ENCODE assay signal across 1 cellular context in the genomic region with DNA sequence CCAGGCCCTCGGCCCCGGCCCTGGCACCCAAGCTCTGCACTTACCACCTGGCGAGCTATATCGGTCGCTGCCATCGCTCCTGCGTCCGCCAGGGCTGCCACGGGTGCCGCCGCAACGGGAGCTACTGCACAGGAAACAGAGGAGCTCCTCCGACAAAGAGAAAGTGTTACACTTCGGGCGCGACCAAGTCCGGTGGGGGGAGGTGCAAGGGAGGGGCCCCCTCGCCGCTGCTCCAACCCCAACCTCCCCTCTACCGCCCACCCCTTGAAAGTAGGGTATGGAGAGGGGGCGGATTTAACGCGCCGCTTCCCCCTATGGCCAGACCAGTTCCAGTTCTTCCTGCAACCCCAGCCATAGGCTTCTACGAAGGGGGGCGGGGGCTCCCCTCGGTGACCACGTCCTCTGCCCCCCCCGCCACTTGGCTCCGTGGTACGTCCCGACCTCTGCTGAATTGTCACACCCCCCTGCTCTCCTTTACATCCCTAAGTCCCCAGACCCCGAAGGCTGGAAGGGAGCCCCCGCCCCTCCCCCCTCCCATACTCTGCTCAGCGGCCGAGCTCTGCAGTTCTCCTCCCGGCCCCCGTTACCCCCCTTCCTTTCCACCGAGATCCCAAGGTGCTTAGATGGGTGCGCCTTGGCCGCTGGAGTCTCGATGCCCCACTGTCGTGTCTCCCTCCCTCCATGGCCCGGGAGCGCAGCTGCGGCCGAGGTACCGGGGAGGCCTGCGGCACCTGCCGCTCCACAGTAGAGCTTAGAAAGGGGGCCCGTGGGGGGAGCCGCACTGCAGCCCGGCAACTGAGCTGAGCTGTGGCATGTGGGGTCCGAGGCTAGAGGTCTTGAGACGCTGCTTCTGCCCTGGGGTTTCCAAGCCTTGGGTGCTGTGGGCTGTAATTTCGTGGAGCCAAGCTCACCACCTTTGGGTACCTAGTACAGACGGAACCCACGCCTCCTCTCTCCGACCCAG.
TF ChIP-seq lines count a peak whose summit lies in the region.

A gene (minus strand): TSS at position 137 of the 964 bp plus-strand sequence. CDS start 63 bp downstream, at position 74.

TF ChIP-seq in HEK293, 187 proteins besides CTCF, POLR2A, EP300 and RAD21 (continued from another document and continues in another):
- TF ChIP-seq, protein P1, sequence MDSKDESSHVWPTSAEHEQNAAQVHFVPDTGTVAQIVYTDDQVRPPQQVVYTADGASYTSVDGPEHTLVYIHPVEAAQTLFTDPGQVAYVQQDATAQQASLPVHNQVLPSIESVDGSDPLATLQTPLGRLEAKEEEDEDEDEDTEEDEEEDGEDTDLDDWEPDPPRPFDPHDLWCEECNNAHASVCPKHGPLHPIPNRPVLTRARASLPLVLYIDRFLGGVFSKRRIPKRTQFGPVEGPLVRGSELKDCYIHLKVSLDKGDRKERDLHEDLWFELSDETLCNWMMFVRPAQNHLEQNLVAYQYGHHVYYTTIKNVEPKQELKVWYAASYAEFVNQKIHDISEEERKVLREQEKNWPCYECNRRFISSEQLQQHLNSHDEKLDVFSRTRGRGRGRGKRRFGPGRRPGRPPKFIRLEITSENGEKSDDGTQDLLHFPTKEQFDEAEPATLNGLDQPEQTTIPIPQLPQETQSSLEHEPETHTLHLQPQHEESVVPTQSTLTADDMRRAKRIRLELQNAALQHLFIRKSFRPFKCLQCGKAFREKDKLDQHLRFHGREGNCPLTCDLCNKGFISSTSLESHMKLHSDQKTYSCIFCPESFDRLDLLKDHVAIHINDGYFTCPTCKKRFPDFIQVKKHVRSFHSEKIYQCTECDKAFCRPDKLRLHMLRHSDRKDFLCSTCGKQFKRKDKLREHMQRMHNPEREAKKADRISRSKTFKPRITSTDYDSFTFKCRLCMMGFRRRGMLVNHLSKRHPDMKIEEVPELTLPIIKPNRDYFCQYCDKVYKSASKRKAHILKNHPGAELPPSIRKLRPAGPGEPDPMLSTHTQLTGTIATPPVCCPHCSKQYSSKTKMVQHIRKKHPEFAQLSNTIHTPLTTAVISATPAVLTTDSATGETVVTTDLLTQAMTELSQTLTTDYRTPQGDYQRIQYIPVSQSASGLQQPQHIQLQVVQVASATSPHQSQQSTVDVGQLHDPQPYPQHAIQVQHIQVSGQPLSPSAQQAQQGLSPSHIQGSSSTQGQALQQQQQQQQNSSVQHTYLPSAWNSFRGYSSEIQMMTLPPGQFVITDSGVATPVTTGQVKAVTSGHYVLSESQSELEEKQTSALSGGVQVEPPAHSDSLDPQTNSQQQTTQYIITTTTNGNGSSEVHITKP (tag by site-specific recombination; IDR thresholded peaks at IDR 0.05): peak; percentile 100
- TF ChIP-seq SETDB1 (IDR thresholded peaks at IDR 0.05; ENCODE audit: insufficient read length, low read length) (no peak), GLI4 (tag by site-specific recombination; IDR thresholded peaks at IDR 0.05) (no peak), ZNF37A (tag by site-specific recombination; IDR thresholded peaks at IDR 0.05) (no peak), ZNF423 (tag by site-specific recombination; IDR thresholded peaks at IDR 0.05) (peak; percentile 52), WT1 (tag by site-specific recombination; IDR thresholded peaks at IDR 0.05) (no peak), ZNF623 (tag by site-specific recombination; IDR thresholded peaks at IDR 0.05) (no peak), ZNF660 (tag by site-specific recombination; IDR thresholded peaks at IDR 0.05) (peak; percentile 15; the same call in 1 of the 2 replicates), ZBTB17 (tag by site-specific recombination; IDR thresholded peaks at IDR 0.05) (peak; percentile 59), ZNF776 (tag by site-specific recombination; IDR thresholded peaks at IDR 0.05; ENCODE audit: borderline replicate concordance) (no peak), ZNF211 (tag by site-specific recombination; IDR thresholded peaks at IDR 0.05; ENCODE audit: low read depth) (no peak), ZNF561 (tag by site-specific recombination; IDR thresholded peaks at IDR 0.05; ENCODE audit: borderline replicate concordance) (peak; percentile 55; the same call in 1 of the 2 replicates), GLI2 (tag by site-specific recombination; IDR thresholded peaks at IDR 0.05; ENCODE audit: borderline replicate concordance, low read depth) (no peak), ZNF174 (tag by site-specific recombination; IDR thresholded peaks at IDR 0.05) (no peak), ZNF169 (tag by site-specific recombination; IDR thresholded peaks at IDR 0.05) (no peak), ZNF549 (tag by site-specific recombination; IDR thresholded peaks at IDR 0.05) (no peak), ZNF596 (tag by site-specific recombination; IDR thresholded peaks at IDR 0.05) (no peak), ZNF133 (tag by site-specific recombination; IDR thresholded peaks at IDR 0.05) (no peak), ZNF843 (tag by site-specific recombination; IDR thresholded peaks at IDR 0.05) (no peak), ZNF391 (tag by site-specific recombination; IDR thresholded peaks at IDR 0.05; ENCODE audit: borderline replicate concordance, low read depth) (peak; percentile 57; the same call in 1 of the 2 replicates), SP7 (tag by site-specific recombination; IDR thresholded peaks at IDR 0.05) (peak; percentile 77), ZBTB20 (tag by site-specific recombination; IDR thresholded peaks at IDR 0.05) (no peak; the same call in 1 of the 2 replicates), ZIC2 (tag by site-specific recombination; IDR thresholded peaks at IDR 0.05) (no peak), ZNF132 (tag by site-specific recombination; IDR thresholded peaks at IDR 0.05; ENCODE audit: borderline replicate concordance) (no peak), ZNF324 (tag by site-specific recombination; IDR thresholded peaks at IDR 0.05) (0 out of 2 replicates have a peak, but pooled peaks have one; percentile 67), ZNF548 (tag by site-specific recombination; IDR thresholded peaks at IDR 0.05) (no peak), YY1 (tag by site-specific recombination; IDR thresholded peaks at IDR 0.05) (no peak), ZSCAN30 (tag by site-specific recombination; IDR thresholded peaks at IDR 0.05) (0 out of 2 replicates have a peak, but pooled peaks have one; percentile 29), ZNF157 (tag by site-specific recombination; IDR thresholded peaks at IDR 0.05) (no peak), ZNF239 (tag by site-specific recombination; IDR thresholded peaks at IDR 0.05) (no peak), ZNF24 (tag by site-specific recombination; IDR thresholded peaks at IDR 0.05) (peak; percentile 66; the same call in 1 of the 2 replicates), RBAK (tag by site-specific recombination; IDR thresholded peaks at IDR 0.05) (no peak), IKZF3 (tag by site-specific recombination; IDR thresholded peaks at IDR 0.05) (no peak), ZBTB48 (tag by site-specific recombination; IDR thresholded peaks at IDR 0.05) (peak; percentile 75; the same call in 1 of the 2 replicates), ZNF302 (tag by site-specific recombination; IDR thresholded peaks at IDR 0.05; ENCODE audit: low read depth) (no peak), OVOL3 (tag by site-specific recombination; IDR thresholded peaks at IDR 0.05) (no peak), ZNF16 (tag by site-specific recombination; IDR thresholded peaks at IDR 0.05; ENCODE audit: low read depth) (peak; percentile 83), ZNF350 (tag by site-specific recombination; IDR thresholded peaks at IDR 0.05) (no peak), MEIS1 (CRISPR knock-in tag; IDR thresholded peaks at IDR 0.05; ENCODE audit: borderline replicate concordance) (no peak), ZBTB7A (tag by site-specific recombination; IDR thresholded peaks at IDR 0.05; ENCODE audit: low read depth) (peak; percentile 73; the same call in 1 of the 2 replicates), ZNF404 (tag by site-specific recombination; IDR thresholded peaks at IDR 0.05) (no peak), ZNF341 (tag by site-specific recombination; IDR thresholded peaks at IDR 0.05; ENCODE audit: low read depth) (peak; percentile 74), EGR2 (tag by site-specific recombination; IDR thresholded peaks at IDR 0.05; ENCODE audit: low read depth) (peak; percentile 73), ZNF221 (tag by site-specific recombination; IDR thresholded peaks at IDR 0.05; ENCODE audit: borderline replicate concordance) (no peak), ZNF202 (tag by site-specific recombination; IDR thresholded peaks at IDR 0.05; ENCODE audit: borderline replicate concordance) (no peak), ZNF830 (tag by site-specific recombination; IDR thresholded peaks at IDR 0.05; ENCODE audit: low read depth) (no peak)
- TF ChIP-seq, protein P2, sequence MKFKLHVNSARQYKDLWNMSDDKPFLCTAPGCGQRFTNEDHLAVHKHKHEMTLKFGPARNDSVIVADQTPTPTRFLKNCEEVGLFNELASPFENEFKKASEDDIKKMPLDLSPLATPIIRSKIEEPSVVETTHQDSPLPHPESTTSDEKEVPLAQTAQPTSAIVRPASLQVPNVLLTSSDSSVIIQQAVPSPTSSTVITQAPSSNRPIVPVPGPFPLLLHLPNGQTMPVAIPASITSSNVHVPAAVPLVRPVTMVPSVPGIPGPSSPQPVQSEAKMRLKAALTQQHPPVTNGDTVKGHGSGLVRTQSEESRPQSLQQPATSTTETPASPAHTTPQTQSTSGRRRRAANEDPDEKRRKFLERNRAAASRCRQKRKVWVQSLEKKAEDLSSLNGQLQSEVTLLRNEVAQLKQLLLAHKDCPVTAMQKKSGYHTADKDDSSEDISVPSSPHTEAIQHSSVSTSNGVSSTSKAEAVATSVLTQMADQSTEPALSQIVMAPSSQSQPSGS (tag by site-specific recombination; IDR thresholded peaks at IDR 0.05; ENCODE audit: low read depth): no peak
- TF ChIP-seq, protein P3, sequence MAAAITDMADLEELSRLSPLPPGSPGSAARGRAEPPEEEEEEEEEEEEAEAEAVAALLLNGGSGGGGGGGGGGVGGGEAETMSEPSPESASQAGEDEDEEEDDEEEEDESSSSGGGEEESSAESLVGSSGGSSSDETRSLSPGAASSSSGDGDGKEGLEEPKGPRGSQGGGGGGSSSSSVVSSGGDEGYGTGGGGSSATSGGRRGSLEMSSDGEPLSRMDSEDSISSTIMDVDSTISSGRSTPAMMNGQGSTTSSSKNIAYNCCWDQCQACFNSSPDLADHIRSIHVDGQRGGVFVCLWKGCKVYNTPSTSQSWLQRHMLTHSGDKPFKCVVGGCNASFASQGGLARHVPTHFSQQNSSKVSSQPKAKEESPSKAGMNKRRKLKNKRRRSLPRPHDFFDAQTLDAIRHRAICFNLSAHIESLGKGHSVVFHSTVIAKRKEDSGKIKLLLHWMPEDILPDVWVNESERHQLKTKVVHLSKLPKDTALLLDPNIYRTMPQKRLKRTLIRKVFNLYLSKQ (tag by site-specific recombination; IDR thresholded peaks at IDR 0.05; ENCODE audit: borderline replicate concordance): no peak
- TF ChIP-seq, protein P4, sequence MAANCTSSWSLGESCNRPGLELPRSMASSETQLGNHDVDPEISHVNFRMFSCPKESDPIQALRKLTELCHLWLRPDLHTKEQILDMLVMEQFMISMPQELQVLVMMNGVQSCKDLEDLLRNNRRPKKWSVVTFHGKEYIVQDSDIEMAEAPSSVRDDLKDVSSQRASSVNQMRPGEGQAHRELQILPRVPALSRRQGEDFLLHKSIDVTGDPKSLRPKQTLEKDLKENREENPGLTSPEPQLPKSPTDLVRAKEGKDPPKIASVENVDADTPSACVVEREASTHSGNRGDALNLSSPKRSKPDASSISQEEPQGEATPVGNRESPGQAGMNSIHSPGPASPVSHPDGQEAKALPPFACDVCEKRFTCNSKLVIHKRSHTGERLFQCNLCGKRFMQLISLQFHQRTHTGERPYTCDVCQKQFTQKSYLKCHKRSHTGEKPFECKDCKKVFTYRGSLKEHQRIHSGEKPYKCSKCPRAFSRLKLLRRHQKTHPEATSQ (tag by site-specific recombination; IDR thresholded peaks at IDR 0.05): 0 out of 2 replicates have a peak, but pooled peaks have one; percentile 11
- TF ChIP-seq, protein P5, sequence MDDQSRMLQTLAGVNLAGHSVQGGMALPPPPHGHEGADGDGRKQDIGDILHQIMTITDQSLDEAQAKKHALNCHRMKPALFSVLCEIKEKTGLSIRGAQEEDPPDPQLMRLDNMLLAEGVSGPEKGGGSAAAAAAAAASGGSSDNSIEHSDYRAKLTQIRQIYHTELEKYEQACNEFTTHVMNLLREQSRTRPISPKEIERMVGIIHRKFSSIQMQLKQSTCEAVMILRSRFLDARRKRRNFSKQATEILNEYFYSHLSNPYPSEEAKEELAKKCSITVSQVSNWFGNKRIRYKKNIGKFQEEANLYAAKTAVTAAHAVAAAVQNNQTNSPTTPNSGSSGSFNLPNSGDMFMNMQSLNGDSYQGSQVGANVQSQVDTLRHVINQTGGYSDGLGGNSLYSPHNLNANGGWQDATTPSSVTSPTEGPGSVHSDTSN (CRISPR knock-in tag; IDR thresholded peaks at IDR 0.05): no peak
- TF ChIP-seq, protein P6, sequence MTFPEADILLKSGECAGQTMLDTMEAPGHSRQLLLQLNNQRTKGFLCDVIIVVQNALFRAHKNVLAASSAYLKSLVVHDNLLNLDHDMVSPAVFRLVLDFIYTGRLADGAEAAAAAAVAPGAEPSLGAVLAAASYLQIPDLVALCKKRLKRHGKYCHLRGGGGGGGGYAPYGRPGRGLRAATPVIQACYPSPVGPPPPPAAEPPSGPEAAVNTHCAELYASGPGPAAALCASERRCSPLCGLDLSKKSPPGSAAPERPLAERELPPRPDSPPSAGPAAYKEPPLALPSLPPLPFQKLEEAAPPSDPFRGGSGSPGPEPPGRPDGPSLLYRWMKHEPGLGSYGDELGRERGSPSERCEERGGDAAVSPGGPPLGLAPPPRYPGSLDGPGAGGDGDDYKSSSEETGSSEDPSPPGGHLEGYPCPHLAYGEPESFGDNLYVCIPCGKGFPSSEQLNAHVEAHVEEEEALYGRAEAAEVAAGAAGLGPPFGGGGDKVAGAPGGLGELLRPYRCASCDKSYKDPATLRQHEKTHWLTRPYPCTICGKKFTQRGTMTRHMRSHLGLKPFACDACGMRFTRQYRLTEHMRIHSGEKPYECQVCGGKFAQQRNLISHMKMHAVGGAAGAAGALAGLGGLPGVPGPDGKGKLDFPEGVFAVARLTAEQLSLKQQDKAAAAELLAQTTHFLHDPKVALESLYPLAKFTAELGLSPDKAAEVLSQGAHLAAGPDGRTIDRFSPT (tag by site-specific recombination; IDR thresholded peaks at IDR 0.05): no peak
- TF ChIP-seq, protein P7, sequence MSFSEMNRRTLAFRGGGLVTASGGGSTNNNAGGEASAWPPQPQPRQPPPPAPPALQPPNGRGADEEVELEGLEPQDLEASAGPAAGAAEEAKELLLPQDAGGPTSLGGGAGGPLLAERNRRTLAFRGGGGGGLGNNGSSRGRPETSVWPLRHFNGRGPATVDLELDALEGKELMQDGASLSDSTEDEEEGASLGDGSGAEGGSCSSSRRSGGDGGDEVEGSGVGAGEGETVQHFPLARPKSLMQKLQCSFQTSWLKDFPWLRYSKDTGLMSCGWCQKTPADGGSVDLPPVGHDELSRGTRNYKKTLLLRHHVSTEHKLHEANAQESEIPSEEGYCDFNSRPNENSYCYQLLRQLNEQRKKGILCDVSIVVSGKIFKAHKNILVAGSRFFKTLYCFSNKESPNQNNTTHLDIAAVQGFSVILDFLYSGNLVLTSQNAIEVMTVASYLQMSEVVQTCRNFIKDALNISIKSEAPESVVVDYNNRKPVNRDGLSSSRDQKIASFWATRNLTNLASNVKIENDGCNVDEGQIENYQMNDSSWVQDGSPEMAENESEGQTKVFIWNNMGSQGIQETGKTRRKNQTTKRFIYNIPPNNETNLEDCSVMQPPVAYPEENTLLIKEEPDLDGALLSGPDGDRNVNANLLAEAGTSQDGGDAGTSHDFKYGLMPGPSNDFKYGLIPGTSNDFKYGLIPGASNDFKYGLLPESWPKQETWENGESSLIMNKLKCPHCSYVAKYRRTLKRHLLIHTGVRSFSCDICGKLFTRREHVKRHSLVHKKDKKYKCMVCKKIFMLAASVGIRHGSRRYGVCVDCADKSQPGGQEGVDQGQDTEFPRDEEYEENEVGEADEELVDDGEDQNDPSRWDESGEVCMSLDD (tag by site-specific recombination; IDR thresholded peaks at IDR 0.05): peak; percentile 86
